9 cellular contexts compared by ENCODE assay signal in the genomic region with DNA sequence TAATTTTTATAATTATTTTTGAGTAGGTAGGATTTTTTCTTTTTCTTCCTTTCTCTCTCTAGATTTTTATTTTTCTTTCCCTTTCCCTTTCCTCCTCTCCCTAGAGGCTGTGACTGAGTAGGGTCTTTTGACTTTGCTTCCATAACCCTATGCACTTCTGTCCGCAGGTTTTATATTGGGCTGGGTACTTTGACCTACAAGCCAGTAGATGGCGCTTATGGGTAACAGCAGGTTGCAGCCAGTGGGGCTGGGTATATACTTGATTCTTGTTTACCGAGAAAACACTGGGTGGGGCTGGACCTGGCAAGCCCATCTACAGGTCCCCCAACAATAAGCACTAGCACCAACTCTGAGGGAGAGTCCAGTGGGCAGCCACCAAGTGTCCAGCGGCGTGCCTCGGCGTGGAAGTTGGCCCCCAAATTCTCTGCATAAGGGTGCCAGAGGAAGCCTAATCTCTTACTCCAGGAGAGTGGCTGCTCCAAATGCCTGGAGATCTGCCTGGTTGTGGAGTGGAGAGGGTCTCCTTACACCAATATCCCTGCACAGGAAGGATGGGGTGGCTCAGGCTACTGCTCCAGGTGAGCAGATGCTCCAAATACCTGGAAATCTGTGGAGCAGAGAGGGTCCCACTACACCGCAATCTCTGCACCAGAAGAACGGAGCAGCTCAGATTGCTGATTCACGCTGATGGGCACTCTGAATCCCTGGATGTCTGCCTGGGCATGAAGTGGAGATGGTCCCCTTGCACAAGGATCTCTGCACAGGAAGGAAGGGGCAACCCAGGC. TPM values are rescaled to one million over a fixed set of nuclear protein-coding genes. Genes with fewer than 3 reads are reported as not detected.
DNase-seq lines count a peak whose midpoint lies in the region; ATAC-seq and TF ChIP-seq lines count a peak whose summit lies in the region.
"Not testable (repeated sequence)": the region's sequence is repeated elsewhere in the genome, so short reads cannot be mapped to it uniquely, and the experiment has no call there.
"Had no signal": no experiment of that assay in that cellular context is flagged by ENCODE, and none has a peak within 500 bp of the region (broad histone marks: within the 10 kb centered on the region; RNA-seq: fewer than 3 reads in every experiment).

No MANE protein-coding gene starts in this region.

- not testable (repeated sequence) for H3K9me3 Mint-ChIP-seq in activated naive CD8-positive, alpha-beta T cell treated with anti-CD3 and anti-CD28 coated beads, Interleukin-2, amount 10 ng/mL, durations not matched to agents 7 days and 5 days; nephron progenitor cell

- peak; percentile 98 for ATAC-seq in GM18498 (IDR thresholded peaks at IDR 0.05; ENCODE audit: unreplicated experiment)
- peak; percentile 98 for ATAC-seq in GM21786 (IDR thresholded peaks at IDR 0.05; ENCODE audit: unreplicated experiment)
- peak; percentile 99 for ATAC-seq in HG03442 (IDR thresholded peaks at IDR 0.05; ENCODE audit: unreplicated experiment)
- peak; percentile 99 for ATAC-seq in PC-3
- ATAC-seq in activated naive CD8-positive, alpha-beta T cell treated with anti-CD3 and anti-CD28 coated beads, Interleukin-2, amount 10 ng/mL, durations not matched to agents 7 days and 5 days (ENCODE audit: low read depth), result peak; percentile 78
- peak; percentile 95 for ATAC-seq in foreskin keratinocyte

- POLR2A ChIA-PET in PC-3 (lab: Charles Lee; ENCODE audit: unreplicated experiment); activated naive CD8-positive, alpha-beta T cell treated with anti-CD3 and anti-CD28 coated beads, Interleukin-2, amount 10 ng/mL, durations not matched to agents 7 days and 5 days (lab: Charles Lee): not testable (repeated sequence)

- DNase-seq in PC-3 (peak; percentile 48), nephron progenitor cell (peak; percentile 9)
- DNase-seq in activated naive CD8-positive, alpha-beta T cell treated with anti-CD3 and anti-CD28 coated beads, Interleukin-2, amount 10 ng/mL, durations not matched to agents 7 days and 5 days; foreskin keratinocyte: not testable (repeated sequence)

- H3K9me3 ChIP-seq in PC-3 (ENCODE audit: low read length), result not testable (repeated sequence)

- not testable (repeated sequence) for H3K27ac ChIP-seq in PC-3 (ENCODE audit: low read length); foreskin keratinocyte

- not testable (repeated sequence) for H3K36me3 Mint-ChIP-seq in activated naive CD8-positive, alpha-beta T cell treated with anti-CD3 and anti-CD28 coated beads, Interleukin-2, amount 10 ng/mL, durations not matched to agents 7 days and 5 days; nephron progenitor cell (ENCODE audit: low read depth)

- peak; percentile 54 for TF ChIP-seq CTCF in PC-3 (conservative IDR thresholded peaks at IDR 0.05; ENCODE audit: low read depth, low read length)
- TF ChIP-seq CTCF in foreskin keratinocyte (conservative IDR thresholded peaks at IDR 0.05), result peak; percentile 73
- peak; percentile 53 for TF ChIP-seq CTCF in nephron progenitor cell (IDR thresholded peaks at IDR 0.05)

- not testable (repeated sequence) for H4K20me1 ChIP-seq in PC-3 (ENCODE audit: low read length)

- intact Hi-C loops in PC-3 (cut with micrococcal nuclease), result not testable (repeated sequence)

- not testable (repeated sequence) for H3K4me1 ChIP-seq in PC-3 (ENCODE audit: insufficient read depth, low read length); foreskin keratinocyte

- not testable (repeated sequence) for H3K4me2 ChIP-seq in PC-3 (ENCODE audit: low read length)

- H3K9ac ChIP-seq in PC-3 (ENCODE audit: low read length), result not testable (repeated sequence)

- CTCF ChIA-PET in PC-3 (lab: Charles Lee), result not testable (repeated sequence)

- not testable (repeated sequence) for H3K27me3 ChIP-seq in PC-3 (ENCODE audit: low read length); foreskin keratinocyte

- not testable (repeated sequence) for H3K4me3 ChIP-seq in PC-3 (ENCODE audit: low read length)

- H3K9me2 ChIP-seq in PC-3 (replicated peaks; ENCODE audit: low read length), result not testable (repeated sequence)

- BruUV-seq in PC-3 (replicated peaks; lab: Mats Ljungman, UMichigan), result not testable (repeated sequence)

- not testable (repeated sequence) for H3K79me2 ChIP-seq in PC-3 (ENCODE audit: low read length)

- not testable (repeated sequence) for H3K27me3 Mint-ChIP-seq in activated naive CD8-positive, alpha-beta T cell treated with anti-CD3 and anti-CD28 coated beads, Interleukin-2, amount 10 ng/mL, durations not matched to agents 7 days and 5 days; nephron progenitor cell (ENCODE audit: low read depth, poor library complexity)

- H2AFZ ChIP-seq in PC-3 (ENCODE audit: low read length), result not testable (repeated sequence)

- not testable (repeated sequence) for H3K36me3 ChIP-seq in PC-3 (ENCODE audit: low read depth, low read length)

- H3K4me1 Mint-ChIP-seq in activated naive CD8-positive, alpha-beta T cell treated with anti-CD3 and anti-CD28 coated beads, Interleukin-2, amount 10 ng/mL, durations not matched to agents 7 days and 5 days; nephron progenitor cell: not testable (repeated sequence)

- not testable (repeated sequence) for H3K27ac Mint-ChIP-seq in activated naive CD8-positive, alpha-beta T cell treated with anti-CD3 and anti-CD28 coated beads, Interleukin-2, amount 10 ng/mL, durations not matched to agents 7 days and 5 days; nephron progenitor cell

- not testable (repeated sequence) for H3K4me3 Mint-ChIP-seq in activated naive CD8-positive, alpha-beta T cell treated with anti-CD3 and anti-CD28 coated beads, Interleukin-2, amount 10 ng/mL, durations not matched to agents 7 days and 5 days; nephron progenitor cell

- not testable (repeated sequence) for H3F3A ChIP-seq in PC-3 (ENCODE audit: low read length, unreplicated experiment)

RNA-seq across cellular contexts. Expression of a gene that starts 4.7 kb away (rescaled TPM):
- 1.4 and 1.6 TPM in 2 replicates for total RNA-seq in PC-3 (2014; rRNA removed)
- 1 to 10 TPM; 1.0 to 2.2 TPM for total RNA-seq in activated naive CD8-positive, alpha-beta T cell treated with anti-CD3 and anti-CD28 coated beads, Interleukin-2, amount 10 ng/mL, durations not matched to agents 7 days and 5 days
- 1.4 and 7.2 TPM in 2 replicates for total RNA-seq in foreskin keratinocyte
- polyA plus RNA-seq in foreskin keratinocyte, result 0.10 and 4.8 TPM in 2 replicates
- polyA plus RNA-seq: neural cell had no signal

RNA-seq across cellular contexts. Expression of a gene that starts 17.1 kb away (rescaled TPM):
- 10.8 TPM in 2 replicates for total RNA-seq in PC-3 (2014; rRNA removed)
- total RNA-seq in activated naive CD8-positive, alpha-beta T cell treated with anti-CD3 and anti-CD28 coated beads, Interleukin-2, amount 10 ng/mL, durations not matched to agents 7 days and 5 days, result 1 to 10 TPM; 2.5 TPM
- 13.7 and 29.0 TPM in 2 replicates for total RNA-seq in foreskin keratinocyte
- 10.9 and 22.4 TPM in 2 replicates for polyA plus RNA-seq in foreskin keratinocyte
- polyA plus RNA-seq: neural cell had no signal

RNA-seq across cellular contexts. Expression of a gene that starts 55.6 kb away (rescaled TPM):
- total RNA-seq in PC-3 (2014; rRNA removed) (not detected in 2 replicates), foreskin keratinocyte (not detected in 2 replicates)
- not detected for total RNA-seq in activated naive CD8-positive, alpha-beta T cell treated with anti-CD3 and anti-CD28 coated beads, Interleukin-2, amount 10 ng/mL, durations not matched to agents 7 days and 5 days
- not detected in 2 replicates for polyA plus RNA-seq in foreskin keratinocyte
- total RNA-seq: H7 had no signal
- polyA plus RNA-seq: neural cell had no signal
